In the genomic region with DNA sequence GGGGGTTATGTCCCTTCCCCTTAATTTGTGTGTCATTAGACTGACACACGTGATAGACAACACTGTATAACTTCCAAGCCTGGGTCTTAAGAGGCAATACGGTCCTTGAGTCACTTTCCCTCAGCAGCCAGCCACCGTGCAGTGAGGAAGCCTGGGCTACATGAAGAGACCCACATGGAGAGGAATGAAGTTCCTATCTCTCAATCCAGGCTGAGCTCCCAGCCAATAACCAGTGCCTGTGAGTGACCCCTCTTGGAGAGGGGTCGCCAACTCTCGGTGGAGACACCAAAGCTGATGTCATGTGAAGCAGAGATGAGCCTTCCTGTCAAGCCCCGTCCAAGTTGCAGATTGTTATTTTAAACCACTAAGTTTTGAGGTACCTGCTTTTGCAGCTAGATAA, we compare ENCODE assay signal across 19 cellular contexts. TPM values are rescaled to one million over a fixed set of nuclear protein-coding genes. Genes with fewer than 3 reads are reported as not detected.
DNase-seq lines count a peak whose midpoint lies in the region; ATAC-seq, FAIRE-seq and TF ChIP-seq lines count a peak whose summit lies in the region.
"Had no signal": no experiment of that assay in that cellular context is flagged by ENCODE, and none has a peak within 500 bp of the region (broad histone marks: within the 10 kb centered on the region; RNA-seq: fewer than 3 reads in every experiment).

No MANE protein-coding gene starts in this region.

- BruUV-seq in HepG2 (replicated peaks; lab: Mats Ljungman, UMichigan) = no TSS peak

- DNase-seq in HepG2 (ENCODE audit: low spot score) = no peak
- DNase-seq in right lobe of liver = no peak
- DNase-seq in OCI-M1 (lab: John Stamatoyannopoulos, UW) = peak; percentile 45
- DNase-seq in islet precursor cell = peak; percentile 55
- DNase-seq in effector memory CD8-positive, alpha-beta T cell = no peak
- no peak for DNase-seq in stimulated activated CD4-positive, alpha-beta T cell treated with anti-CD3 and anti-CD28 coated beads, Interleukin-4, amount 100 ng/mL, for 1 hour
- no peak for DNase-seq in stimulated activated naive B cell treated with anti-CD40 and anti-IgM and Interleukin-4, amounts not matched to agents 10 μg/mL and 1 μg/mL and 100 μg/mL, for 72 hours
- DNase-seq in GM10266 (ENCODE audit: extremely low spot score) = no peak
- DNase-seq: C1 segment of cervical spinal cord, HFFc6, MM.1S, NCI-H1105 treated with DMSO at 0.1 percent for 48 hours, NCI-H1930, NCI-H510A, SJCRH30, SW 1271 had no signal

- H3K27me3 Mint-ChIP-seq in effector memory CD8-positive, alpha-beta T cell = peaks cover 0 to 6% of the 10 kb centered on the region in 2 donors
- H3K27me3 Mint-ChIP-seq in stimulated activated naive B cell treated with anti-CD40 and anti-IgM and Interleukin-4, amounts not matched to agents 10 μg/mL and 1 μg/mL and 100 μg/mL, for 72 hours = peaks cover 0 to 8% of the 10 kb centered on the region in 2 donors

- peak overlapping the region; percentile 41 for H3K4me2 ChIP-seq in HepG2 (ENCODE audit: low read depth, low read length)

- H3K27ac ChIP-seq in HepG2 (ENCODE audit: extremely low read length, insufficient read depth, low read length) = no peak overlapping the region
- H3K27ac ChIP-seq in right lobe of liver = no peak overlapping the region
- H3K27ac ChIP-seq: SJCRH30 had no signal

- TF ChIP-seq CTCF in HepG2 (CRISPR knock-in tag; IDR thresholded peaks at IDR 0.05) (no peak), right lobe of liver (IDR thresholded peaks at IDR 0.05) (no peak), GM10266 (IDR thresholded peaks at IDR 0.05; ENCODE audit: control insufficient read depth, insufficient read depth, low read depth, missing control alignments) (no peak)

- H3K4me3 Mint-ChIP-seq in effector memory CD8-positive, alpha-beta T cell = no peak overlapping the region
- H3K4me3 Mint-ChIP-seq in stimulated activated naive B cell treated with anti-CD40 and anti-IgM and Interleukin-4, amounts not matched to agents 10 μg/mL and 1 μg/mL and 100 μg/mL, for 72 hours = no peak overlapping the region
- H3K4me3 Mint-ChIP-seq: HFFc6 had no signal

- H3K27me3 ChIP-seq in HepG2 (ENCODE audit: control insufficient read depth in 1 of 2, insufficient read depth in 2 of 2, low read length in 2 of 2) = no peaks in the 10 kb centered on the region
- no peaks in the 10 kb centered on the region for H3K27me3 ChIP-seq in right lobe of liver
- H3K27me3 ChIP-seq: SJCRH30 had no signal

- intact Hi-C loops in HepG2 (cut with micrococcal nuclease; ENCODE audit: unreplicated experiment) (no loop called here), right lobe of liver (cut with DNase I) (no loop called here)

- POLR2A ChIA-PET in HepG2 (lab: Yijun Ruan, JAX) = no interaction called here

- WGBS in HepG2 (ENCODE audit: low lambda C conversion rate) = 14% methylated on average over 5 of the region's 6 CpGs
- 62% methylated on average over 6 of the region's 6 CpGs for WGBS in right lobe of liver (ENCODE audit: insufficient coverage, low coverage, low lambda C conversion rate, missing lambda C conversion rate)

- no peaks in the 10 kb centered on the region for H3K79me2 ChIP-seq in HepG2 (ENCODE audit: insufficient read depth, low read length)

- H3K4me1 ChIP-seq in HepG2 (ENCODE audit: insufficient read depth, low read length) (peaks cover 26% of the 10 kb centered on the region), right lobe of liver (no peaks in the 10 kb centered on the region)

- in situ Hi-C loops in HepG2 (cut with HindIII; ENCODE audit: extremely low pct_ligation_motif_present, low pct_unique_long_range_greater_than_20kb) = no loop called here

- no peaks in the 10 kb centered on the region for H3K9me3 Mint-ChIP-seq in effector memory CD8-positive, alpha-beta T cell
- H3K9me3 Mint-ChIP-seq in stimulated activated naive B cell treated with anti-CD40 and anti-IgM and Interleukin-4, amounts not matched to agents 10 μg/mL and 1 μg/mL and 100 μg/mL, for 72 hours = no peaks in the 10 kb centered on the region
- H3K9me3 Mint-ChIP-seq: HFFc6 had no signal

- H3K9ac ChIP-seq in HepG2 (ENCODE audit: insufficient read depth, low read depth, low read length) = no peak overlapping the region

- TF ChIP-seq POLR2A in HepG2 (IDR thresholded peaks at IDR 0.05; ENCODE audit: insufficient read depth in 1 of 2, low read depth in 2 of 2, low read length in 2 of 2) (no peak), right lobe of liver (IDR thresholded peaks at IDR 0.05) (no peak)

- CTCF ChIA-PET in HepG2 (lab: Yijun Ruan, JAX; ENCODE audit: low intra/inter-chr PET ratio, low total read pairs) = no interaction called here

- TF ChIP-seq EP300 in HepG2 (IDR thresholded peaks at IDR 0.05; ENCODE audit: low read depth in 2 of 2, low read length in 2 of 2) (no peak), HepG2 (CRISPR knock-in tag; IDR thresholded peaks at IDR 0.05; ENCODE audit: borderline replicate concordance) (no peak)

- ATAC-seq in HepG2 = peak; percentile 58
- no peak for ATAC-seq in right lobe of liver
- ATAC-seq in effector memory CD8-positive, alpha-beta T cell (replicated peaks) = no peak
- ATAC-seq in stimulated activated naive B cell treated with anti-CD40 and anti-IgM and Interleukin-4, amounts not matched to agents 10 μg/mL and 1 μg/mL and 100 μg/mL, for 72 hours (replicated peaks) = no peak

- H3K9me3 ChIP-seq in HepG2 (ENCODE audit: low read length) = no peaks in the 10 kb centered on the region
- H3K9me3 ChIP-seq in right lobe of liver = no peaks in the 10 kb centered on the region
- H3K9me3 ChIP-seq: SJCRH30 had no signal

- no peak overlapping the region for H2AFZ ChIP-seq in HepG2 (ENCODE audit: low read length)

- no peak for FAIRE-seq in HepG2 (lab: Jason Lieb, UNC)
- FAIRE-seq: G401.6, GM12892, GM19239 had no signal

- H3K36me3 Mint-ChIP-seq in effector memory CD8-positive, alpha-beta T cell (ENCODE audit: insufficient read depth) = no peaks in the 10 kb centered on the region
- H3K36me3 Mint-ChIP-seq in stimulated activated naive B cell treated with anti-CD40 and anti-IgM and Interleukin-4, amounts not matched to agents 10 μg/mL and 1 μg/mL and 100 μg/mL, for 72 hours = no peaks in the 10 kb centered on the region

- H3K27ac Mint-ChIP-seq in effector memory CD8-positive, alpha-beta T cell = no peak overlapping the region
- no peak overlapping the region for H3K27ac Mint-ChIP-seq in stimulated activated naive B cell treated with anti-CD40 and anti-IgM and Interleukin-4, amounts not matched to agents 10 μg/mL and 1 μg/mL and 100 μg/mL, for 72 hours
- H3K27ac Mint-ChIP-seq: HFFc6 had no signal

- no peaks in the 10 kb centered on the region for H4K20me1 ChIP-seq in HepG2 (ENCODE audit: insufficient read depth, low read length)

- H3K4me3 ChIP-seq in HepG2 (replicated peaks in 1 of 3; ENCODE audit: insufficient read depth in 1 of 3, low read depth in 2 of 3, low read length in 3 of 3) = no peak overlapping the region
- H3K4me3 ChIP-seq in right lobe of liver = no peak overlapping the region
- H3K4me3 ChIP-seq: SJCRH30 had no signal

- peaks cover 4 to 5% of the 10 kb centered on the region in 2 donors for H3K4me1 Mint-ChIP-seq in effector memory CD8-positive, alpha-beta T cell (ENCODE audit: low read depth in 2 of 2)
- peaks cover 0 to 10% of the 10 kb centered on the region in 2 donors for H3K4me1 Mint-ChIP-seq in stimulated activated naive B cell treated with anti-CD40 and anti-IgM and Interleukin-4, amounts not matched to agents 10 μg/mL and 1 μg/mL and 100 μg/mL, for 72 hours

- H3K36me3 ChIP-seq in HepG2 (replicated peaks in 1 of 2; ENCODE audit: control insufficient read depth in 1 of 2, insufficient read depth in 2 of 2, low read length in 2 of 2) (no peaks in the 10 kb centered on the region), right lobe of liver (no peaks in the 10 kb centered on the region)
- H3K36me3 ChIP-seq: SJCRH30 had no signal

- no peak for TF ChIP-seq RAD21 in HepG2 (CRISPR knock-in tag; IDR thresholded peaks at IDR 0.05)

TF ChIP-seq in HepG2, 621 proteins besides CTCF, POLR2A, EP300 and RAD21:
- TF ChIP-seq NR0B2 (CRISPR knock-in tag; IDR thresholded peaks at IDR 0.05) (no peak), ZNF326 (CRISPR knock-in tag; IDR thresholded peaks at IDR 0.05; ENCODE audit: borderline replicate concordance) (no peak), BHLHE40 (IDR thresholded peaks at IDR 0.05; ENCODE audit: low read length) (no peak), NRL (CRISPR knock-in tag; IDR thresholded peaks at IDR 0.05; ENCODE audit: borderline replicate concordance) (no peak), ZNF256 (CRISPR knock-in tag; conservative IDR thresholded peaks at IDR 0.05) (no peak), PPARG (CRISPR knock-in tag; conservative IDR thresholded peaks at IDR 0.05) (no peak)

RNA-seq across cellular contexts. Expression of gene WDSUB1, which starts 5.7 kb away (rescaled TPM):
- 10.7 and 16.3 TPM in 2 replicates for total RNA-seq in HepG2 (2016; rRNA removed; fragmentation: Illumina TruSeq; extraction: Trizol)
- 7.2 and 7.7 TPM in 2 replicates for total RNA-seq in HepG2 (2016; cell fraction: cytosol; rRNA removed; fragmentation: Illumina TruSeq; extraction: Trizol; ENCODE audit: low read depth)
- total RNA-seq in HepG2 (2016; cell fraction: insoluble cytoplasmic fraction; rRNA removed; fragmentation: Illumina TruSeq; extraction: Trizol) = 10.5 and 14.5 TPM in 2 replicates
- total RNA-seq in HepG2 (2016; cell fraction: membrane; rRNA removed; fragmentation: Illumina TruSeq; extraction: Trizol) = 7.8 and 8.5 TPM in 2 replicates
- total RNA-seq in HepG2 (2016; cell fraction: nucleus; rRNA removed; fragmentation: Illumina TruSeq; extraction: Trizol) = 8.5 and 11.2 TPM in 2 replicates
- 9.6 and 10.1 TPM in 2 replicates for polyA plus RNA-seq in HepG2 (2011; rRNA removed)
- 7.2 and 9.2 TPM in 2 replicates for polyA plus RNA-seq in HepG2 (2011; cell fraction: cytosol; rRNA removed)
- polyA plus RNA-seq in HepG2 (2011; cell fraction: nucleus; rRNA removed) = 10.9 and 12.9 TPM in 2 replicates
- polyA plus RNA-seq in HepG2 (2012) = 12.0 and 15.3 TPM in 2 replicates
- polyA plus RNA-seq in HepG2 (2016; cell fraction: cytosol; fragmentation: Illumina TruSeq; extraction: Trizol; ENCODE audit: low read depth) = 3.7 and 4.7 TPM in 2 replicates
- 16.5 and 18.2 TPM in 2 replicates for polyA plus RNA-seq in HepG2 (2016; cell fraction: insoluble cytoplasmic fraction; fragmentation: Illumina TruSeq; extraction: Trizol; ENCODE audit: low read depth)
- 5.8 and 6.6 TPM in 2 replicates for polyA plus RNA-seq in HepG2 (2016; cell fraction: membrane; fragmentation: Illumina TruSeq; extraction: Trizol; ENCODE audit: low read depth)
- 12.5 and 14.0 TPM in 2 replicates for polyA plus RNA-seq in HepG2 (2016; cell fraction: nucleus; fragmentation: Illumina TruSeq; extraction: Trizol; ENCODE audit: insufficient read depth, low read depth)
- 5.6 and 17.7 TPM in 2 replicates for polyA minus RNA-seq in HepG2 (2011; rRNA and poly(A)+ RNA removed; ENCODE audit: low replicate concordance)
- 5.4 and 5.7 TPM in 2 replicates for polyA minus RNA-seq in HepG2 (2011; cell fraction: cytosol; rRNA and poly(A)+ RNA removed)
- polyA minus RNA-seq in HepG2 (2011; cell fraction: nucleus; rRNA and poly(A)+ RNA removed) = 25.5 and 31.1 TPM in 2 replicates
- total RNA-seq in right lobe of liver = 1 to 10 TPM; 2.2 to 4.3 (median 3.2) TPM

Comparison
In these comparisons a context has a peak if more than half of its experiments do, and no peak if none do; other contexts are left out.
1. DNase-seq: peak in OCI-M1 (single experiment) and islet precursor cell (single experiment); none in HepG2 (single experiment), right lobe of liver (0 of 3), effector memory CD8-positive, alpha-beta T cell (0 of 3), stimulated activated CD4-positive, alpha-beta T cell treated with anti-CD3 and anti-CD28 coated beads, Interleukin-4, amount 100 ng/mL, for 1 hour (single experiment), stimulated activated naive B cell treated with anti-CD40 and anti-IgM and Interleukin-4, amounts not matched to agents 10 μg/mL and 1 μg/mL and 100 μg/mL, for 72 hours (single experiment) and GM10266 (single experiment).